16 cellular contexts compared by ENCODE assay signal in genomic region chr5:174159327-174160247, GRCh38.
DNase-seq lines count a peak whose midpoint lies in the region; ATAC-seq and TF ChIP-seq lines count a peak whose summit lies in the region.
"Had no signal": no experiment of that assay in that cellular context is flagged by ENCODE, and none has a peak within 500 bp of the region (broad histone marks: within the 10 kb centered on the region; RNA-seq: fewer than 3 reads in every experiment).

No MANE protein-coding gene starts in this region.

- ATAC-seq in HG02678 (IDR thresholded peaks at IDR 0.05; ENCODE audit: unreplicated experiment), result no peak

- H3K4me3 ChIP-seq in HFF-Myc (replicated peaks; ENCODE audit: low read depth, low read length) (no peak overlapping the region), adipocyte (ENCODE audit: low read length) (no peak overlapping the region)

- DNase-seq in A172 (ENCODE audit: low spot score), result peak; percentile 98
- peak; percentile 26 for DNase-seq in HFF-Myc (ENCODE audit: extremely low read depth, low read depth)
- peak; percentile 1 for DNase-seq in adipocyte (ENCODE audit: low read depth)
- DNase-seq in hepatic stellate cell (ENCODE audit: low spot score), result peak; percentile 6
- DNase-seq in MV-4-11 (lab: John Stamatoyannopoulos, UW), result no peak
- no peak for DNase-seq in NCI-H1092 (lab: John Stamatoyannopoulos, UW)
- DNase-seq in DMS153 treated with DMSO at 0.1 percent for 48 hours (lab: John Stamatoyannopoulos, UW; ENCODE audit: unreplicated experiment), result no peak
- DNase-seq: activated CD4-positive, alpha-beta memory T cell treated with anti-CD3 and anti-CD28 coated beads, Interleukin-2, amount 10 ng/mL, durations not matched to agents 7 days and 5 days; activated effector memory CD4-positive, alpha-beta T cell treated with Interleukin-2 at 50 U/mL for 16 hours; DND-41; Karpas-422; NCI-H1930; NCI-H82; SHP77 treated with DMSO at 0.1 percent for 48 hours; stimulated activated CD4-positive, alpha-beta T cell treated with anti-CD3 and anti-CD28 coated beads, Interleukin-12 subunit alpha, Interleukin-12 subunit beta, amount 100 ng/mL, for 4 hours had no signal

- TF ChIP-seq CTCF in HFF-Myc (IDR thresholded peaks at IDR 0.05; ENCODE audit: low read depth, low read length, missing control alignments), result no peak

- no peak overlapping the region for H3K9ac ChIP-seq in adipocyte (ENCODE audit: low read length)

- peaks cover 16% of the 10 kb centered on the region for H3K9me3 ChIP-seq in adipocyte (ENCODE audit: control insufficient read depth, low read length)

- no peaks in the 10 kb centered on the region for H3K4me1 ChIP-seq in adipocyte (ENCODE audit: control insufficient read depth, insufficient read depth, low read length)

- H3K27me3 ChIP-seq in adipocyte (replicated peaks; ENCODE audit: control insufficient read depth, insufficient read depth, low read length), result no peaks in the 10 kb centered on the region

- no peaks in the 10 kb centered on the region for H3K36me3 ChIP-seq in adipocyte (ENCODE audit: control insufficient read depth, insufficient read depth, low read length, severe bottlenecking)

Comparison
In these comparisons a context has a peak if more than half of its experiments do, and no peak if none do; other contexts are left out.
1. DNase-seq: peak in A172 (single experiment), HFF-Myc (single experiment), adipocyte (single experiment) and hepatic stellate cell (single experiment); none in MV-4-11 (single experiment), NCI-H1092 (single experiment) and DMS153 treated with DMSO at 0.1 percent for 48 hours (single experiment).